Comparison of ENCODE assay signal across 8 cellular contexts in the genomic region with DNA sequence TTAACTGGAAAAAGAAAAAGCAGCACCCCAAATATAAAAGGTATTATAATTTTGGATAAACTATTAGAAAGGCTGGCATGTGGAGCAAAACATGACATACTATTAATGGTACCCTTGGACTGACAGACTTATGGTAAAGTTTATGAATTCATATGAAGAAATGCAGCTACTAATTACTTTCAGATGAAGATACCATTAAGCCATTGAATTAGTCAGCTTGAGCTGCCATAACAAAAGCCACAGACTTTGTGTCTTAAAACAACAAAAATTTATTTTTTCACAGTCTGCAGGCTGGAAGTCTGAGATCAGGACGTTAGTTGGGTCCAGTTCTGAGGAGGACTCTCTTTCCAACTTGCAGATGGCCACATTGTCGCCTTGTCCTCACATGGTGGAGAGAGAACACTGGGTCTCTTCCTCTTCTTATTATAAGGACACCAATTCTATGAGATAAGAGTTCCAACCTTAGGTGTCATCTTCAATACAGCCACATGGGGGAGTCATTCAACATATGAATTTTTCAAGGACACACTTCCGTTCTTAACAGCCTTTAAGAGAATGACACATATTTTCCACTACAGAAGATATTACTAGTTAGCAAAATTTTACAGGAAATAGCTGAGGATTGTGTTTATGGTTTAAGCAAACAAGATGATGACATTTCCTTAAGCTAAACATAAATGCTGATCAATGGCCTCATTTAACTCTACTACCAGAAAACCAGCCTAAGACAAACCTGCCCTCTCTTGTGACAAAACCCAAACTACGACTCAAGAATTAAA. TPM values are rescaled to one million over a fixed set of nuclear protein-coding genes. Genes with fewer than 3 reads are reported as not detected.
DNase-seq lines count a peak whose midpoint lies in the region; ATAC-seq and TF ChIP-seq lines count a peak whose summit lies in the region.

No MANE protein-coding gene starts in this region.

- H3K27me3 Mint-ChIP-seq in activated CD8-positive, alpha-beta T cell treated with anti-CD3 and anti-CD28 coated beads, Interleukin-2, amount 10 ng/mL, durations not matched to agents 7 days and 5 days (ENCODE audit: low read depth): no peaks in the 10 kb centered on the region

- no peak overlapping the region for H2AFZ ChIP-seq in DND-41 (ENCODE audit: low read depth, low read length)
- peak overlapping the region; percentile 71 for H2AFZ ChIP-seq in osteoblast (ENCODE audit: low read length)

- H3K9me3 ChIP-seq in DND-41 (ENCODE audit: insufficient read depth, low read length, severe bottlenecking): no peaks in the 10 kb centered on the region
- H3K9me3 ChIP-seq in osteoblast (ENCODE audit: low read depth, low read length): no peaks in the 10 kb centered on the region

- H3K79me2 ChIP-seq in DND-41 (ENCODE audit: insufficient read depth, low read length): no peaks in the 10 kb centered on the region
- no peaks in the 10 kb centered on the region for H3K79me2 ChIP-seq in osteoblast (ENCODE audit: insufficient read depth, low read length)

- H3K4me2 ChIP-seq in DND-41 (ENCODE audit: insufficient read depth, low read length): no peak overlapping the region
- peak overlapping the region; percentile 30 for H3K4me2 ChIP-seq in osteoblast (ENCODE audit: insufficient read depth, low read length)

- no peaks in the 10 kb centered on the region for H3K9me3 Mint-ChIP-seq in activated CD8-positive, alpha-beta T cell treated with anti-CD3 and anti-CD28 coated beads, Interleukin-2, amount 10 ng/mL, durations not matched to agents 7 days and 5 days (ENCODE audit: insufficient read depth)

- H3K4me3 ChIP-seq in DND-41 (ENCODE audit: low read depth in 1 of 2, low read length in 2 of 2): no peak overlapping the region
- no peak overlapping the region for H3K4me3 ChIP-seq in fibroblast of mammary gland (ENCODE audit: control insufficient read depth, low read depth, low read length)
- no peak overlapping the region for H3K4me3 ChIP-seq in osteoblast (ENCODE audit: insufficient read depth, low read length)

- no peaks in the 10 kb centered on the region for H3K4me1 ChIP-seq in DND-41 (ENCODE audit: insufficient read depth, low read length)
- peaks cover 7% of the 10 kb centered on the region for H3K4me1 ChIP-seq in osteoblast (ENCODE audit: insufficient read depth, low read length)

- ATAC-seq in DND-41 (ENCODE audit: insufficient read depth, low read depth) (peak; percentile 86), GM19455 (IDR thresholded peaks at IDR 0.05; ENCODE audit: unreplicated experiment) (peak; percentile 99), HG03442 (IDR thresholded peaks at IDR 0.05; ENCODE audit: unreplicated experiment) (peak; percentile 98)
- peak; percentile 90 for ATAC-seq in activated CD8-positive, alpha-beta T cell treated with anti-CD3 and anti-CD28 coated beads, Interleukin-2, amount 10 ng/mL, durations not matched to agents 7 days and 5 days

- H3K36me3 ChIP-seq in DND-41 (ENCODE audit: insufficient read depth, low read length) (no peaks in the 10 kb centered on the region), osteoblast (ENCODE audit: insufficient read depth, low read length) (no peaks in the 10 kb centered on the region)

- peak overlapping the region; percentile 79 for H3K27ac Mint-ChIP-seq in activated CD8-positive, alpha-beta T cell treated with anti-CD3 and anti-CD28 coated beads, Interleukin-2, amount 10 ng/mL, durations not matched to agents 7 days and 5 days

- H3K27me3 ChIP-seq in DND-41 (ENCODE audit: insufficient read depth, low read length, poor library complexity): no peaks in the 10 kb centered on the region
- H3K27me3 ChIP-seq in osteoblast (ENCODE audit: insufficient read depth, low read length): no peaks in the 10 kb centered on the region

- peak; percentile 77 for TF ChIP-seq CTCF in DND-41 (IDR thresholded peaks at IDR 0.05; ENCODE audit: borderline replicate concordance, extremely low read depth, low read length, poor library complexity, severe bottlenecking)
- peak; percentile 68 for TF ChIP-seq CTCF in fibroblast of mammary gland (conservative IDR thresholded peaks at IDR 0.05; ENCODE audit: control insufficient read depth, insufficient read depth, low read depth, low read length)
- TF ChIP-seq CTCF in osteoblast (IDR thresholded peaks at IDR 0.05; ENCODE audit: extremely low read depth, low read depth, low read length): peak; percentile 69

- POLR2A ChIA-PET in activated CD8-positive, alpha-beta T cell treated with anti-CD3 and anti-CD28 coated beads, Interleukin-2, amount 10 ng/mL, durations not matched to agents 7 days and 5 days (lab: Charles Lee): interaction anchor here (0.8 to 1.0 kb wide), 2 partner anchors 23 to 74 kb away, joined by 3 to 6 read pairs; partner anchors contain the start of gene DYNC2H1

- no peak overlapping the region for H3K9ac ChIP-seq in DND-41 (ENCODE audit: low read depth, low read length)

- no peaks in the 10 kb centered on the region for H3K36me3 Mint-ChIP-seq in activated CD8-positive, alpha-beta T cell treated with anti-CD3 and anti-CD28 coated beads, Interleukin-2, amount 10 ng/mL, durations not matched to agents 7 days and 5 days (ENCODE audit: low read depth)

- H4K20me1 ChIP-seq in DND-41 (ENCODE audit: insufficient read depth, low read length) (no peaks in the 10 kb centered on the region), osteoblast (ENCODE audit: insufficient read depth, low read length) (no peaks in the 10 kb centered on the region)

- peak overlapping the region; percentile 38 for H3K4me3 Mint-ChIP-seq in activated CD8-positive, alpha-beta T cell treated with anti-CD3 and anti-CD28 coated beads, Interleukin-2, amount 10 ng/mL, durations not matched to agents 7 days and 5 days

- H3K27ac ChIP-seq in DND-41 (ENCODE audit: low read length): no peak overlapping the region
- H3K27ac ChIP-seq in osteoblast (ENCODE audit: low read depth, low read length): peak overlapping the region; percentile 29

- peaks cover 14% of the 10 kb centered on the region for H3K4me1 Mint-ChIP-seq in activated CD8-positive, alpha-beta T cell treated with anti-CD3 and anti-CD28 coated beads, Interleukin-2, amount 10 ng/mL, durations not matched to agents 7 days and 5 days (ENCODE audit: low read depth)

- DNase-seq in DND-41: peak; percentile 34
- DNase-seq in NCI-H69 (lab: John Stamatoyannopoulos, UW): peak; percentile 77
- DNase-seq in activated CD8-positive, alpha-beta T cell treated with anti-CD3 and anti-CD28 coated beads, Interleukin-2, amount 10 ng/mL, durations not matched to agents 7 days and 5 days: peak; percentile 75
- peak; percentile 86 for DNase-seq in fibroblast of mammary gland (ENCODE audit: low read depth)
- peak; percentile 42 for DNase-seq in osteoblast (ENCODE audit: insufficient read length, low spot score, missing footprints)
- no peak for DNase-seq in cortex of kidney (lab: John Stamatoyannopoulos, UW)

- CTCF ChIA-PET in activated CD8-positive, alpha-beta T cell treated with anti-CD3 and anti-CD28 coated beads, Interleukin-2, amount 10 ng/mL, durations not matched to agents 7 days and 5 days (lab: Charles Lee): interaction anchor here (0.6 to 3.2 kb wide), 23 partner anchors 8 to 565 kb away, joined by 3 to 18 read pairs (median 5); partner anchors contain the start of genes DCUN1D5 and DYNC2H1

RNA-seq across cellular contexts. Expression of gene DCUN1D5, which starts 56.1 kb away (rescaled TPM):
- 10 to 100 TPM; 31.3 to 34.0 TPM for total RNA-seq in activated CD8-positive, alpha-beta T cell treated with anti-CD3 and anti-CD28 coated beads, Interleukin-2, amount 10 ng/mL, durations not matched to agents 7 days and 5 days
- total RNA-seq in osteoblast: 45.7 and 60.1 TPM in 2 replicates
